In the genomic region with DNA sequence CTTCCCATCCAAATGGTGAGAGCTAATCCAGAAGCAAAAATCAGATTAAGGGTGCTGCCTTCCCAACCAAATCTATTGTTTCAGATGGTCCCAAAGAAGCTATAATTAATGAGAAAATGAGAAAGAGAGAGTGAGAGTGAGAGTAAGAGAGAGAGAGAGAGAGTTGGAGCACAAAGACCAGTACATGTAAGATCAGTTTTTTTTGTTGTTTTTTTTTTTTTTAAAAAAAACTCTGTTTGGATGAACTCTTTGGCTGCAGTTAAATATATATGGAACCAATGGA, we compare ENCODE assay signal across 28 cellular contexts.
"Had no signal": no experiment of that assay in that cellular context is flagged by ENCODE, and none has a peak within 500 bp of the region (broad histone marks: within the 10 kb centered on the region; RNA-seq: fewer than 3 reads in every experiment).

No MANE protein-coding gene starts in this region.

- H3K27ac Mint-ChIP-seq: dendritic cell treated with granulocyte-macrophage colony-stimulating factor and Interleukin-4, amounts not matched to agents 40 ng/mL and 50 ng/mL, for 4 days; effector memory CD8-positive, alpha-beta T cell; endodermal cell; mesothelial cell of epicardium had no signal

- H3K4me3 ChIP-seq: esophagus squamous epithelium, gastrocnemius medialis, heart right ventricle, left lung, lower lobe of right lung, mucosa of descending colon had no signal

- ATAC-seq: effector memory CD8-positive, alpha-beta T cell; esophagus mucosa; gastrocnemius medialis; heart right ventricle; left cardiac atrium; left lung; left ventricle myocardium superior; lower lobe of right lung; mucosa of descending colon; naive thymus-derived CD8-positive, alpha-beta T cell had no signal

- H3K36me3 Mint-ChIP-seq: mesothelial cell of epicardium had no signal

- DNase-seq: cortex of kidney; effector CD8-positive, alpha-beta T cell; effector memory CD8-positive, alpha-beta T cell; endodermal cell; erythroblast; esophagus squamous epithelium; foreskin fibroblast; foreskin melanocyte; gastrocnemius medialis; glutamatergic neuron; head of caudate nucleus; heart right ventricle; hippocampal formation; left cardiac atrium; left lung; left ventricle myocardium superior; lower lobe of right lung; mesenchymal stem cell; mucosa of descending colon; naive B cell; naive thymus-derived CD8-positive, alpha-beta T cell had no signal

- H3K27ac ChIP-seq: epithelial cell of prostate, esophagus squamous epithelium, gastrocnemius medialis, heart right ventricle, left lung, lower lobe of right lung had no signal

- H3K9me3 ChIP-seq: esophagus squamous epithelium, gastrocnemius medialis, left lung, lower lobe of right lung, mucosa of descending colon had no signal

- H3K4me3 Mint-ChIP-seq: dendritic cell treated with granulocyte-macrophage colony-stimulating factor and Interleukin-4, amounts not matched to agents 40 ng/mL and 50 ng/mL, for 4 days; effector memory CD8-positive, alpha-beta T cell; endodermal cell; mesothelial cell of epicardium; naive thymus-derived CD8-positive, alpha-beta T cell had no signal

- FAIRE-seq: endometrium, islet of Langerhans, keratinocyte had no signal

- H3K4me1 ChIP-seq: gastrocnemius medialis, left lung, lower lobe of right lung had no signal

- H3K36me3 ChIP-seq: esophagus squamous epithelium, gastrocnemius medialis, heart right ventricle, left lung, lower lobe of right lung had no signal

- H3K27me3 Mint-ChIP-seq: dendritic cell treated with granulocyte-macrophage colony-stimulating factor and Interleukin-4, amounts not matched to agents 40 ng/mL and 50 ng/mL, for 4 days; effector memory CD8-positive, alpha-beta T cell; naive B cell; naive thymus-derived CD8-positive, alpha-beta T cell had no signal
